15 cellular contexts compared by ENCODE assay signal in genomic region chr17:539766-540165, GRCh38.
A peak's percentile ranks its signal among the peaks of the same experiment; 100 is the strongest.
DNase-seq lines count a peak whose midpoint lies in the region; ATAC-seq and TF ChIP-seq lines count a peak whose summit lies in the region.
"Had no signal": no experiment of that assay in that cellular context is flagged by ENCODE, and none has a peak within 500 bp of the region (broad histone marks: within the 10 kb centered on the region; RNA-seq: fewer than 3 reads in every experiment).

No MANE protein-coding gene starts in this region.

- peak overlapping the region; percentile 68 to 92 (median 81) for H3K4me2 ChIP-seq in BLaER1 treated with 17β-estradiol and CSF1 and Interleukin-3, amounts not matched to agents 10 nM and 100 nM
- no peak overlapping the region for H3K4me2 ChIP-seq in hepatocyte

- peaks cover 11 to 49% (median 26%) of the 10 kb centered on the region in 5 donors for H3K36me3 Mint-ChIP-seq in naive thymus-derived CD4-positive, alpha-beta T cell

- H3K9me2 ChIP-seq in hepatocyte (replicated peaks; ENCODE audit: insufficient read depth) = no peaks in the 10 kb centered on the region

- H3K79me2 ChIP-seq in hepatocyte = no peaks in the 10 kb centered on the region

- no peak overlapping the region for H3K4me3 Mint-ChIP-seq in naive thymus-derived CD4-positive, alpha-beta T cell
- H3K4me3 Mint-ChIP-seq: CD8-positive, alpha-beta T cell had no signal

- peaks cover 0 to 23% (median 2%) of the 10 kb centered on the region in 7 donors for H3K4me1 Mint-ChIP-seq in naive thymus-derived CD4-positive, alpha-beta T cell

- POLR2A ChIA-PET in HEK293 (lab: Yijun Ruan, JAX) = interaction anchor here (1.0 kb wide), 1 partner anchor 12 kb away, joined by 3 read pairs; no protein-coding TSS in a partner anchor
- POLR2A ChIA-PET in naive thymus-derived CD4-positive, alpha-beta T cell (lab: Charles Lee) = interaction anchor here (0.8 to 1.3 kb wide), 2 partner anchors 42 to 50 kb away, joined by 3 to 4 read pairs; no protein-coding TSS in a partner anchor

- TF ChIP-seq CTCF in HEK293 (tag by site-specific recombination; IDR thresholded peaks at IDR 0.05) = no peak
- TF ChIP-seq CTCF in hepatocyte (IDR thresholded peaks at IDR 0.05; ENCODE audit: poor library complexity) = no peak

- peak; percentile 21 for DNase-seq in MV-4-11 (lab: John Stamatoyannopoulos, UW)
- DNase-seq in hepatocyte (ENCODE audit: low spot score) = no peak
- no peak for DNase-seq in cortex of kidney (lab: John Stamatoyannopoulos, UW)
- no peak for DNase-seq in naive thymus-derived CD4-positive, alpha-beta T cell
- DNase-seq in NCI-H2081 (lab: John Stamatoyannopoulos, UW) = no peak
- DNase-seq: ACHN; CD8-positive, alpha-beta T cell; COR-L47; DND-41; GF-D8; HCEC 1CT had no signal

- H3K4me1 ChIP-seq in BLaER1 treated with 17β-estradiol and CSF1 and Interleukin-3, amounts not matched to agents 10 nM and 100 nM = peaks cover 52 to 96% (median 86%) of the 10 kb centered on the region in 10 experiments
- H3K4me1 ChIP-seq in HEK293 (ENCODE audit: control insufficient read depth, insufficient read depth, low read length) = no peaks in the 10 kb centered on the region
- peaks cover 15% of the 10 kb centered on the region for H3K4me1 ChIP-seq in hepatocyte (ENCODE audit: insufficient read depth)
- no peaks in the 10 kb centered on the region for H3K4me1 ChIP-seq in naive thymus-derived CD4-positive, alpha-beta T cell (ENCODE audit: control insufficient read depth in 2 of 2, insufficient read depth in 2 of 2, low read length in 2 of 2)

- WGBS in hepatocyte (ENCODE audit: low lambda C conversion rate, missing lambda C conversion rate) = 89% methylated on average over 9 of the region's 10 CpGs

- H3K9me3 ChIP-seq in BLaER1 treated with 17β-estradiol and CSF1 and Interleukin-3, amounts not matched to agents 10 nM and 100 nM (replicated peaks in 1 of 11) = peaks cover 0 to 40% (median 0%) of the 10 kb centered on the region in 11 experiments; a peak in 7 of 22 replicates
- no peaks in the 10 kb centered on the region for H3K9me3 ChIP-seq in HEK293 (ENCODE audit: control insufficient read depth, insufficient read depth, low read depth, low read length)
- H3K9me3 ChIP-seq in hepatocyte (ENCODE audit: low read depth) = no peaks in the 10 kb centered on the region
- no peaks in the 10 kb centered on the region for H3K9me3 ChIP-seq in naive thymus-derived CD4-positive, alpha-beta T cell (ENCODE audit: control insufficient read depth in 2 of 3, low read length in 3 of 3)

- H3K4me3 ChIP-seq in BLaER1 treated with 17β-estradiol and CSF1 and Interleukin-3, amounts not matched to agents 10 nM and 100 nM = peak overlapping the region in 1 of 10 experiments; percentile 34; a peak in 1 of 20 replicates
- H3K4me3 ChIP-seq in HEK293 (ENCODE audit: low read depth, low read length) (no peak overlapping the region), hepatocyte (no peak overlapping the region)
- no peak overlapping the region for H3K4me3 ChIP-seq in naive thymus-derived CD4-positive, alpha-beta T cell (ENCODE audit: low read length)

- no peak for ATAC-seq in activated CD4-positive, CD25-positive, alpha-beta regulatory T cell treated with anti-CD3 and anti-CD28 coated beads, Interleukin-2, amount 50 U/mL, for 24 hours
- ATAC-seq in naive thymus-derived CD4-positive, alpha-beta T cell = no peak
- ATAC-seq: CD8-positive, alpha-beta T cell had no signal

- H2AFZ ChIP-seq in hepatocyte = no peak overlapping the region

- no peaks in the 10 kb centered on the region for H3K27me3 ChIP-seq in BLaER1 treated with 17β-estradiol and CSF1 and Interleukin-3, amounts not matched to agents 10 nM and 100 nM
- no peaks in the 10 kb centered on the region for H3K27me3 ChIP-seq in hepatocyte
- H3K27me3 ChIP-seq in naive thymus-derived CD4-positive, alpha-beta T cell (ENCODE audit: control insufficient read depth in 2 of 2, insufficient read depth in 2 of 2, low read length in 2 of 2) = no peaks in the 10 kb centered on the region

- CTCF ChIA-PET in HEK293 (lab: Yijun Ruan, JAX) = interaction anchor here (0.9 to 1.4 kb wide), 4 partner anchors 9 to 128 kb away, joined by 3 to 5 read pairs (median 4); no protein-coding TSS in a partner anchor
- CTCF ChIA-PET in naive thymus-derived CD4-positive, alpha-beta T cell (lab: Charles Lee) = interaction anchor here (0.8 kb wide), 1 partner anchor 127 kb away, joined by 3 read pairs; no protein-coding TSS in a partner anchor

- H3K27ac ChIP-seq in BLaER1 treated with 17β-estradiol and CSF1 and Interleukin-3, amounts not matched to agents 10 nM and 100 nM = peak overlapping the region in 10 of 11 experiments; percentile 23 to 99 (median 94); a peak in 19 of 22 replicates
- H3K27ac ChIP-seq in HEK293 (ENCODE audit: extremely low read depth, low read depth, low read length) = no peak overlapping the region
- peak overlapping the region; percentile 80 for H3K27ac ChIP-seq in hepatocyte
- no peak overlapping the region for H3K27ac ChIP-seq in naive thymus-derived CD4-positive, alpha-beta T cell (ENCODE audit: low read depth, low read length)
- H3K27ac ChIP-seq: C4-2B had no signal

- peak overlapping the region in 1 of 9 donors; percentile 72 for H3K27ac Mint-ChIP-seq in naive thymus-derived CD4-positive, alpha-beta T cell
- H3K27ac Mint-ChIP-seq: CD8-positive, alpha-beta T cell had no signal

- peak overlapping the region in 7 of 11 experiments; percentile 26 to 74 (median 72); a peak in 8 of 22 replicates for H3K9ac ChIP-seq in BLaER1 treated with 17β-estradiol and CSF1 and Interleukin-3, amounts not matched to agents 10 nM and 100 nM

- H3K36me3 ChIP-seq in BLaER1 treated with 17β-estradiol and CSF1 and Interleukin-3, amounts not matched to agents 10 nM and 100 nM = peaks cover 32 to 60% (median 46%) of the 10 kb centered on the region in 11 experiments
- H3K36me3 ChIP-seq in HEK293 (ENCODE audit: control insufficient read depth in 2 of 2, insufficient read depth in 1 of 2, low read length in 2 of 2) (peaks cover 13 to 54% of the 10 kb centered on the region in 2 experiments), hepatocyte (replicated peaks; ENCODE audit: insufficient read depth, low read depth) (no peaks in the 10 kb centered on the region)
- peaks cover 0 to 38% (median 0%) of the 10 kb centered on the region in 3 experiments for H3K36me3 ChIP-seq in naive thymus-derived CD4-positive, alpha-beta T cell (ENCODE audit: control insufficient read depth in 2 of 3, insufficient read depth in 3 of 3, low read length in 3 of 3)

- no peaks in the 10 kb centered on the region for H3K27me3 Mint-ChIP-seq in naive thymus-derived CD4-positive, alpha-beta T cell

- no peaks in the 10 kb centered on the region for H3K9me3 Mint-ChIP-seq in naive thymus-derived CD4-positive, alpha-beta T cell
- H3K9me3 Mint-ChIP-seq: CD8-positive, alpha-beta T cell had no signal

- H4K20me1 ChIP-seq in BLaER1 treated with 17β-estradiol and CSF1 and Interleukin-3, amounts not matched to agents 10 nM and 100 nM = 0 out of 22 replicates have a peak, but pooled peaks cover 0 to 6% (median 0%) of the 10 kb centered on the region in 11 experiments
- H4K20me1 ChIP-seq in hepatocyte (ENCODE audit: insufficient read depth, poor library complexity, severe bottlenecking) = no peaks in the 10 kb centered on the region

- intact Hi-C loops in naive thymus-derived CD4-positive, alpha-beta T cell (cut with micrococcal nuclease) = no loop called here

TF ChIP-seq in HEK293, 187 proteins besides CTCF, POLR2A, EP300 and RAD21:
- TF ChIP-seq ZNF324 (tag by site-specific recombination; IDR thresholded peaks at IDR 0.05) = no peak
- TF ChIP-seq, protein P1, sequence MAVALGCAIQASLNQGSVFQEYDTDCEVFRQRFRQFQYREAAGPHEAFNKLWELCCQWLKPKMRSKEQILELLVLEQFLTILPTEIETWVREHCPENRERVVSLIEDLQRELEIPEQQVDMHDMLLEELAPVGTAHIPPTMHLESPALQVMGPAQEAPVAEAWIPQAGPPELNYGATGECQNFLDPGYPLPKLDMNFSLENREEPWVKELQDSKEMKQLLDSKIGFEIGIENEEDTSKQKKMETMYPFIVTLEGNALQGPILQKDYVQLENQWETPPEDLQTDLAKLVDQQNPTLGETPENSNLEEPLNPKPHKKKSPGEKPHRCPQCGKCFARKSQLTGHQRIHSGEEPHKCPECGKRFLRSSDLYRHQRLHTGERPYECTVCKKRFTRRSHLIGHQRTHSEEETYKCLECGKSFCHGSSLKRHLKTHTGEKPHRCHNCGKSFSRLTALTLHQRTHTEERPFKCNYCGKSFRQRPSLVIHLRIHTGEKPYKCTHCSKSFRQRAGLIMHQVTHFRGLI (tag by site-specific recombination; IDR thresholded peaks at IDR 0.05) = peak; percentile 98

Comparison
In these comparisons a context has a peak if more than half of its experiments do, and no peak if none do; other contexts are left out.
1. H3K27ac ChIP-seq: peak in BLaER1 treated with 17β-estradiol and CSF1 and Interleukin-3, amounts not matched to agents 10 nM and 100 nM (10 of 11) and hepatocyte (single experiment); none in HEK293 (single experiment) and naive thymus-derived CD4-positive, alpha-beta T cell (single experiment).